ENCODE assay signal across 8 cellular contexts in the genomic region with DNA sequence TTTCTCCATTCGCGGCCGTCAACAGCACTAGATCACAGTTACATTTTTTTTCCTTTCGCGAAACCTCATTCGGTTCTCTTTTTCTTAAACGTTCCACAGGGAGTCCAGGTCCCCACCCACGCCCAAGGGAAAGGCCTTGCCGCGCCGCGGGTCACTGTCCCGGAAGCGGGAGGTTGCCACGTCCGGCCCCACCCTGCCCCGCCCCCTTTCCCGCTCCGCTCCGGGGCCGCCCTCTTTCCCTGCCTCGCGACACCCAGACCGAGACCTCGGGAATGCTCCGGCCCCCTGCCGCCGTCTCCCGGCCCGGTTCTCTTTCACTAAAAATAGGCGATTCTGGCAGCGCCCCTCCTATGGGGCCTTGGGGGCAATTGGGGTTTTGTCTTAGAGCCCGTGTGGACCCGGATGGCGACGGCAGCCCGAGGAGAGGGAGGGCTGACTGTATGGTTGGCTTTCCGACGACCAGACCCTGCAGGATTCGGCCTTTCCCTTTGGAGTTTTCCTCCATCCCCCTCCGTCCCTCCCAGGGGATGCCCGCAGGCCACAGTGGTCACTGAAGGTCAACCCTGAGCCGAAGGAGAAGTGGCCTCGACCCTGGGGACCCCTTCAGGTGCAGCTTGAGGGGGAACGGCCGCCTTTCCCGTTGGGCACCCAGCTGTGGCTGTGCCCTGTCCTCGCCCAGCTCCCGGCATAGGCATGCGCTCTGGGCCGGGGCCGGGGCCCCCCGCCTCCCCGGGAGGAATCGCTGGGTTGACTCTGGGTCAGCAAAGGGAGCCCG. TPM values are rescaled to one million over a fixed set of nuclear protein-coding genes. Genes with fewer than 3 reads are reported as not detected.
DNase-seq lines count a peak whose midpoint lies in the region; ATAC-seq and TF ChIP-seq lines count a peak whose summit lies in the region.

No MANE protein-coding gene starts in this region.

- peaks cover 80% of the 10 kb centered on the region for H3K4me1 Mint-ChIP-seq in central memory CD8-positive, alpha-beta T cell

- TF ChIP-seq POLR2A in GM18505 (IDR thresholded peaks at IDR 0.05; ENCODE audit: borderline replicate concordance, extremely low read depth, insufficient read depth, insufficient read length) = peak; percentile 55

- H3K27ac Mint-ChIP-seq in central memory CD8-positive, alpha-beta T cell (ENCODE audit: low read depth) = peak overlapping the region; percentile 96

- H3K27me3 Mint-ChIP-seq in central memory CD8-positive, alpha-beta T cell = no peaks in the 10 kb centered on the region

- peak; percentile 50 to 83 (median 61) for DNase-seq in T-helper 2 cell
- DNase-seq in central memory CD8-positive, alpha-beta T cell (ENCODE audit: low spot score in 2 of 2) = no peak
- DNase-seq in left colon = peak; percentile 92
- peak; percentile 82 to 87 for DNase-seq in stimulated activated CD4-positive, alpha-beta T cell treated with anti-CD3 and anti-CD28 coated beads, Interleukin-2, amount 100 ng/mL, for 24 hours
- DNase-seq in amniotic stem cell (lab: John Stamatoyannopoulos, UW) = no peak
- no peak for DNase-seq in NCI-H2029 (lab: John Stamatoyannopoulos, UW)

- H3K4me3 Mint-ChIP-seq in central memory CD8-positive, alpha-beta T cell = peak overlapping the region; percentile 98

- ATAC-seq in GM18505 (IDR thresholded peaks at IDR 0.05; ENCODE audit: unreplicated experiment) (peak; percentile 46), HG03045 (IDR thresholded peaks at IDR 0.05; ENCODE audit: unreplicated experiment) (peak; percentile 62), left colon (peak; percentile 78)
- ATAC-seq in central memory CD8-positive, alpha-beta T cell (replicated peaks; ENCODE audit: extremely low read depth, poor library complexity, severe bottlenecking) = peak; percentile 6

- intact Hi-C loops in left colon (cut with DNase I, micrococcal nuclease) = loop anchor here in 1 of 2 donors (10.0 kb wide), 1 partner anchor 62 kb away; no protein-coding TSS in a partner anchor

- H3K9me3 Mint-ChIP-seq in central memory CD8-positive, alpha-beta T cell = no peaks in the 10 kb centered on the region

- H3K36me3 Mint-ChIP-seq in central memory CD8-positive, alpha-beta T cell (ENCODE audit: insufficient read depth) = peaks cover 44% of the 10 kb centered on the region

RNA-seq across cellular contexts. Expression of gene RACK1, which starts 2.8 kb away (rescaled TPM):
- total RNA-seq in left colon = 1,000 to 10,000 TPM; 1,192 to 1,207 TPM

RNA-seq across cellular contexts. Expression of gene TRIM52, which starts 14.5 kb away (rescaled TPM):
- 10 to 100 TPM; 11.4 to 13.1 TPM for total RNA-seq in left colon

RNA-seq across cellular contexts. Expression of gene TRIM41, which starts 23.4 kb away (rescaled TPM):
- 10 to 100 TPM; 21.5 to 32.0 TPM for total RNA-seq in left colon

RNA-seq across cellular contexts. Expression of gene TRIM7, which starts 41.5 kb away (rescaled TPM):
- 10 to 100 TPM in 1 of 2 donors, 1 to 10 TPM in 1; 5.8 to 14.2 TPM for total RNA-seq in left colon

Comparison
In these comparisons a context has a peak if more than half of its experiments do, and no peak if none do; other contexts are left out.
1. ATAC-seq: peak in every context shown above with its lines; median percentile 78 in left colon; 62 in HG03045; 46 in GM18505; 6 in central memory CD8-positive, alpha-beta T cell.
2. DNase-seq: peak in T-helper 2 cell (5 of 5), left colon (2 of 2) and stimulated activated CD4-positive, alpha-beta T cell treated with anti-CD3 and anti-CD28 coated beads, Interleukin-2, amount 100 ng/mL, for 24 hours (2 of 2); none in central memory CD8-positive, alpha-beta T cell (0 of 2), amniotic stem cell (single experiment) and NCI-H2029 (single experiment).